13 cellular contexts compared by ENCODE assay signal in the genomic region with DNA sequence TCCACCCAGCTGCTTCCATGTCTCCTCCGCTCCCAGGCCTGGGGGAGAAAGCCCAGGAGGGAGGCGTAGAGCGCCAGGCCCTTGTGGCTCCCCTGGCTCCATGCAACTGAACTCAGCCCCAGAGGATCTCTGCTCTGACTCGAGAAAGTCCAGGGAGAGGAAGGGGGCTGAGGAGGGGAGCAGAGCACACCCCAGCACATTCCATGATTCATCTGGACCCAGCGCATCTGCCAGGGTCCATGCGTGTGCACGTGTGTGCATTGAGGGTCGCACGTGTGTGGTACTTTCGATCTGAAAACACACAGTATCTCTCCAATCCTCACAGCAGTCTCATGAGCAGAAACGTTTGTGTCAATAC.
A peak's percentile ranks its signal among the peaks of the same experiment; 100 is the strongest.
DNase-seq lines count a peak whose midpoint lies in the region; ATAC-seq, FAIRE-seq and TF ChIP-seq lines count a peak whose summit lies in the region.
"Had no signal": no experiment of that assay in that cellular context is flagged by ENCODE, and none has a peak within 500 bp of the region (broad histone marks: within the 10 kb centered on the region; RNA-seq: fewer than 3 reads in every experiment).

No MANE protein-coding gene starts in this region.

- H4K8ac ChIP-seq in mesenchymal stem cell (ENCODE audit: low read length): peak overlapping the region; percentile 90

- TF ChIP-seq EP300 in GM12878 (IDR thresholded peaks at IDR 0.05; ENCODE audit: borderline replicate concordance in 1 of 2, control insufficient read depth in 1 of 2, low read depth in 2 of 2, low read length in 2 of 2): no peak

- no peak overlapping the region for H3K27ac ChIP-seq in GM12878 (ENCODE audit: control insufficient read depth, insufficient read depth)
- no peak overlapping the region for H3K27ac ChIP-seq in mesenchymal stem cell (ENCODE audit: low read length, poor library complexity, severe bottlenecking)
- peak overlapping the region; percentile 70 for H3K27ac ChIP-seq in subcutaneous abdominal adipose tissue (ENCODE audit: low read depth, low read length)
- H3K27ac ChIP-seq: SJCRH30 had no signal

- peaks cover 20% of the 10 kb centered on the region for H3K4me1 ChIP-seq in GM12878 (ENCODE audit: control insufficient read depth, insufficient read depth, low read length)
- peaks cover 26% of the 10 kb centered on the region for H3K4me1 ChIP-seq in mesenchymal stem cell (ENCODE audit: control insufficient read depth, insufficient read depth, low read depth, low read length)
- H3K4me1 ChIP-seq in subcutaneous abdominal adipose tissue (ENCODE audit: control insufficient read depth in 5 of 5, insufficient read depth in 5 of 5, low read length in 5 of 5): peaks cover 28 to 65% (median 64%) of the 10 kb centered on the region in 5 donors
- H3K4me1 ChIP-seq: SJCRH30 had no signal

- in situ Hi-C loops in GM12878 (cut with MboI): no loop called here

- H3K4ac ChIP-seq in mesenchymal stem cell (ENCODE audit: low read depth in 1 of 2, low read length in 2 of 2): peak overlapping the region; percentile 46 to 71

- no peak overlapping the region for H2BK120ac ChIP-seq in mesenchymal stem cell (ENCODE audit: low read depth, low read length)

- H3K79me1 ChIP-seq in mesenchymal stem cell (replicated peaks; ENCODE audit: low read length, poor library complexity, severe bottlenecking): no peaks in the 10 kb centered on the region

- H3K9ac ChIP-seq in GM12878 (ENCODE audit: control insufficient read depth, insufficient read depth, low read length) (no peak overlapping the region), mesenchymal stem cell (ENCODE audit: low read length) (peak overlapping the region; percentile 37), subcutaneous abdominal adipose tissue (ENCODE audit: low read length in 5 of 5) (peak overlapping the region in 1 of 5 donors; percentile 39)

- no peak overlapping the region for H3K23ac ChIP-seq in mesenchymal stem cell (ENCODE audit: low read length in 2 of 2)

- 37% methylated on average over 11 of the region's 11 CpGs for WGBS in GM12878 (ENCODE audit: insufficient coverage, insufficient replicate concordance, low lambda C conversion rate, missing lambda C conversion rate)
- 73% methylated on average over 10 of the region's 11 CpGs for WGBS in mesenchymal stem cell

- intact Hi-C loops in GM12878 (cut with micrococcal nuclease; ENCODE audit: unreplicated experiment): no loop called here

- CTCF ChIA-PET in GM12878 (lab: Yijun Ruan, JAX): no interaction called here

- H3K9me3 ChIP-seq in GM12878 (replicated peaks; ENCODE audit: control insufficient read depth, insufficient read depth, low read length): peaks cover 11% of the 10 kb centered on the region; the same call in 2 of the 3 replicates
- peaks cover 15% of the 10 kb centered on the region for H3K9me3 ChIP-seq in mesenchymal stem cell (ENCODE audit: control insufficient read depth, low read length)
- peaks cover 0 to 18% (median 15%) of the 10 kb centered on the region in 5 donors for H3K9me3 ChIP-seq in subcutaneous abdominal adipose tissue (ENCODE audit: control insufficient read depth in 5 of 5, low read length in 5 of 5)

- ATAC-seq in GM12878 (no peak), HG03135 (IDR thresholded peaks at IDR 0.05; ENCODE audit: unreplicated experiment) (no peak)
- ATAC-seq: WTC11 had no signal

- H3K27me3 ChIP-seq in GM12878 (replicated peaks in 1 of 2; ENCODE audit: control insufficient read depth in 2 of 2, insufficient read depth in 2 of 2, low read length in 1 of 2) (no peaks in the 10 kb centered on the region), mesenchymal stem cell (ENCODE audit: control insufficient read depth in 1 of 2, insufficient read depth in 1 of 2, low read length in 2 of 2) (peaks cover 0 to 3% of the 10 kb centered on the region in 2 experiments), subcutaneous abdominal adipose tissue (ENCODE audit: control insufficient read depth in 5 of 5, insufficient read depth in 4 of 5, low read length in 5 of 5) (no peaks in the 10 kb centered on the region)
- H3K27me3 ChIP-seq: SJCRH30 had no signal

- no peaks in the 10 kb centered on the region for H4K20me1 ChIP-seq in GM12878 (ENCODE audit: control insufficient read depth, insufficient read depth)

- FAIRE-seq in GM12878 (lab: Jason Lieb, UNC): no peak

- H2BK12ac ChIP-seq in mesenchymal stem cell (ENCODE audit: low read length in 2 of 2): peak overlapping the region; percentile 86 to 89

- POLR2A ChIA-PET in GM12878 (lab: Charles Lee): interaction anchor here (1.3 kb wide), 1 partner anchor 146 kb away, joined by 3 read pairs; the partner anchor contains the start of gene ID2

- H3K4me3 ChIP-seq in GM12878 (no peak overlapping the region), mesenchymal stem cell (ENCODE audit: insufficient read depth in 1 of 2, low read depth in 1 of 2, low read length in 2 of 2) (peak overlapping the region in 1 of 2 experiments; percentile 38), subcutaneous abdominal adipose tissue (ENCODE audit: low read depth in 1 of 5, low read length in 5 of 5) (peak overlapping the region in 3 of 5 donors; percentile 6 to 46 (median 10))
- H3K4me3 ChIP-seq: SJCRH30 had no signal

- H3K18ac ChIP-seq in mesenchymal stem cell (ENCODE audit: low read depth in 1 of 2, low read length in 2 of 2): peak overlapping the region; percentile 94 to 95

- TF ChIP-seq RAD21 in GM12878 (IDR thresholded peaks at IDR 0.05; ENCODE audit: insufficient read depth, low read depth, low read length): no peak

- H2BK5ac ChIP-seq in mesenchymal stem cell (ENCODE audit: low read depth, low read length, poor library complexity, severe bottlenecking): no peak overlapping the region

- H2BK15ac ChIP-seq in mesenchymal stem cell (ENCODE audit: low read depth, poor library complexity, severe bottlenecking): no peak overlapping the region

- DNase-seq in NOMO-1 treated with DMSO at 0.1 percent for 48 hours (lab: John Stamatoyannopoulos, UW; ENCODE audit: unreplicated experiment): peak; percentile 21
- no peak for DNase-seq in NOMO-1 treated with dmso at 0.1 percent for 144 hours (lab: John Stamatoyannopoulos, UW; ENCODE audit: unreplicated experiment)
- no peak for DNase-seq in GM12878 (ENCODE audit: low read depth, low spot score)
- DNase-seq in mesenchymal stem cell: no peak
- no peak for DNase-seq in NCI-H510A treated with DMSO at 0.1 percent for 48 hours (lab: John Stamatoyannopoulos, UW)
- no peak for DNase-seq in T-helper 9 cell
- DNase-seq: activated T-cell treated with anti-CD3 and anti-CD28 coated beads, Interleukin-2, amount 50 U/mL, for 4 hours; NCI-H446 treated with DMSO at 0.1 percent for 48 hours; nephron progenitor cell; SJCRH30 had no signal

- no peak for TF ChIP-seq POLR2A in GM12878 (IDR thresholded peaks at IDR 0.05; ENCODE audit: low read depth, low read length)

- no peak overlapping the region for H3K4me2 ChIP-seq in GM12878 (ENCODE audit: control insufficient read depth, insufficient read depth)
- H3K4me2 ChIP-seq in mesenchymal stem cell (ENCODE audit: low read length, poor library complexity, severe bottlenecking): no peak overlapping the region

- no TSS peak for BruUV-seq in GM12878 (replicated peaks; lab: Mats Ljungman, UMichigan)

- SMC1A ChIA-PET in GM12878 (lab: Charles Lee; ENCODE audit: uncharacterized antibody, unreplicated experiment): interaction anchor here (1.1 to 10.9 kb wide), 2 partner anchors 13 to 40 kb away, joined by 3 to 284 read pairs; no protein-coding TSS in a partner anchor

- H2AFZ ChIP-seq in GM12878 (ENCODE audit: control insufficient read depth, low read depth, low read length) (no peak overlapping the region; the same call in 1 of the 2 replicates), mesenchymal stem cell (ENCODE audit: low read depth, low read length) (peak overlapping the region; percentile 2)

- no peak overlapping the region for H2AK5ac ChIP-seq in mesenchymal stem cell (ENCODE audit: low read length, severe bottlenecking)

- no peaks in the 10 kb centered on the region for H3K79me2 ChIP-seq in GM12878 (ENCODE audit: control insufficient read depth, insufficient read depth, low read length)

- H3K36me3 ChIP-seq in GM12878 (ENCODE audit: control insufficient read depth in 2 of 2, insufficient read depth in 2 of 2, low read length in 1 of 2) (no peaks in the 10 kb centered on the region), mesenchymal stem cell (ENCODE audit: control insufficient read depth in 1 of 2, insufficient read depth in 2 of 2, low read depth in 1 of 2, low read length in 2 of 2) (no peaks in the 10 kb centered on the region), subcutaneous abdominal adipose tissue (ENCODE audit: control insufficient read depth in 5 of 5, insufficient read depth in 5 of 5, low read length in 5 of 5) (no peaks in the 10 kb centered on the region)
- H3K36me3 ChIP-seq: SJCRH30 had no signal

- no peak for TF ChIP-seq CTCF in GM12878 (IDR thresholded peaks at IDR 0.05 in 2 of 3, conservative IDR thresholded peaks at IDR 0.05 in 1 of 3; ENCODE audit: control insufficient read depth in 2 of 3, extremely low read depth in 1 of 3, insufficient read depth in 1 of 3, low read depth in 3 of 3, low read length in 3 of 3)

- H3K14ac ChIP-seq in mesenchymal stem cell (ENCODE audit: low read length in 2 of 2): peak overlapping the region in 1 of 2 experiments; percentile 82

- peak overlapping the region; percentile 94 for H4K91ac ChIP-seq in mesenchymal stem cell (ENCODE audit: low read length)

- RAD21 ChIA-PET in GM12878 (lab: Charles Lee; ENCODE audit: unreplicated experiment): interaction anchor here (1.7 to 10.3 kb wide), 2 partner anchors 13 to 149 kb away, joined by 5 to 322 read pairs; no protein-coding TSS in a partner anchor

TF ChIP-seq in GM12878, 131 proteins besides CTCF, POLR2A, EP300 and RAD21:
- no peak for TF ChIP-seq SIX5 (IDR thresholded peaks at IDR 0.05; ENCODE audit: low read depth, low read length, severe bottlenecking)
- TF ChIP-seq ZSCAN29 (IDR thresholded peaks at IDR 0.05): no peak
- TF ChIP-seq EGR1 (IDR thresholded peaks at IDR 0.05; ENCODE audit: borderline replicate concordance in 1 of 2, low read depth in 2 of 2, low read length in 2 of 2): no peak
- peak; percentile 57 to 64; a peak in 2 of 4 replicates for TF ChIP-seq BHLHE40 (IDR thresholded peaks at IDR 0.05; ENCODE audit: borderline replicate concordance in 1 of 2, low read depth in 2 of 2, low read length in 1 of 2)
- TF ChIP-seq SREBF2 (IDR thresholded peaks at IDR 0.05; ENCODE audit: low read length): no peak
- no peak for TF ChIP-seq HDGF (IDR thresholded peaks at IDR 0.05)
